Comparison of ENCODE assay signal across 8 cellular contexts in the genomic region with DNA sequence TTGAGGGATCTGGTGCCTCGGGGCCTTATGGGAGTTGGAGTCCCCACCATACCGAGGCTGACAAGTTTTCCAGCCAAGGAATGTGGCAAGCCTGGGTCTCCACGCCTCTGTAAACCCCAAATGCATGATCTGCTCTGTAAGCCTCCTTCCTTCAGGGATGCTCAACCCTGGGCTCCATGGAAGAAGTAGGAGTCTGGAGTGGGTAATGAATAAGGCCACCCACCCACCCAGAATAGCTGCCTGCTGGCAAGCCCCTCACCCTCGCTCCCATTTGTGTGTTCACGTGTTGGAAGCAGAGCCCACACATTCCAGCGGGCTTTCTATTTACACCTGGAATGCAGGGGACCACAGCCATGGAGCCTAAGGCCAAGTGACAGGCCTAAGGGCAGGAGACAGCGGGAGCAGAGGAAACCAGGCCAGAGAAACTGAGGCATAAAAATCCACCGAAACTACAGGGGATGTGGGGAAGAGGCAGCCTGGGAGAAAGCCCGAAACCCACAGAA. TPM values are rescaled to one million over a fixed set of nuclear protein-coding genes. Genes with fewer than 3 reads are reported as not detected.
DNase-seq lines count a peak whose midpoint lies in the region; ATAC-seq and TF ChIP-seq lines count a peak whose summit lies in the region.

No MANE protein-coding gene starts in this region.

- ATAC-seq in mucosa of descending colon = no peak

- H3K27me3 ChIP-seq in GM23248 (replicated peaks; ENCODE audit: insufficient read depth) (no peaks in the 10 kb centered on the region), SU-DHL-6 (ENCODE audit: low read length) (no peaks in the 10 kb centered on the region), sigmoid colon (no peaks in the 10 kb centered on the region)

- peak overlapping the region; percentile 85 for H3K27ac ChIP-seq in GM23248
- no peak overlapping the region for H3K27ac ChIP-seq in SU-DHL-6 (ENCODE audit: low read depth, low read length)
- peak overlapping the region; percentile 90 to 99 (median 98) for H3K27ac ChIP-seq in sigmoid colon

- H3K4me1 ChIP-seq in GM23248 (ENCODE audit: insufficient read depth) (peaks cover 34% of the 10 kb centered on the region), sigmoid colon (peaks cover 0 to 71% (median 64%) of the 10 kb centered on the region in 4 donors), mucosa of descending colon (ENCODE audit: low read depth) (peaks cover 36% of the 10 kb centered on the region)

- H2AFZ ChIP-seq in GM23248 (no peak overlapping the region), SU-DHL-6 (ENCODE audit: low read depth, low read length, severe bottlenecking) (no peak overlapping the region)

- DNase-seq in GM23248 = no peak
- DNase-seq in fibroblast of pulmonary artery (ENCODE audit: low read depth) = no peak
- DNase-seq in sigmoid colon = no peak
- no peak for DNase-seq in UCSD-AML1 (lab: John Stamatoyannopoulos, UW; ENCODE audit: unreplicated experiment)
- DNase-seq in mucosa of descending colon = no peak
- no peak for DNase-seq in EL
- no peak for DNase-seq in H4 (ENCODE audit: low spot score)

- TF ChIP-seq EP300 in sigmoid colon (IDR thresholded peaks at IDR 0.05) = no peak

- no peak for TF ChIP-seq POLR2A in sigmoid colon (IDR thresholded peaks at IDR 0.05)

- H3K9me2 ChIP-seq in GM23248 (ENCODE audit: insufficient read depth) (no peaks in the 10 kb centered on the region), SU-DHL-6 (replicated peaks; ENCODE audit: insufficient read depth, low read length) (no peaks in the 10 kb centered on the region)

- no peaks in the 10 kb centered on the region for H4K20me1 ChIP-seq in GM23248 (ENCODE audit: insufficient read depth)
- no peaks in the 10 kb centered on the region for H4K20me1 ChIP-seq in SU-DHL-6 (ENCODE audit: low read depth, low read length)

- TF ChIP-seq CTCF in SU-DHL-6 (IDR thresholded peaks at IDR 0.05; ENCODE audit: insufficient read depth, low read length, poor library complexity, severe bottlenecking) (no peak), fibroblast of pulmonary artery (IDR thresholded peaks at IDR 0.05; ENCODE audit: low read length, missing control alignments) (no peak), sigmoid colon (IDR thresholded peaks at IDR 0.05) (no peak), mucosa of descending colon (IDR thresholded peaks at IDR 0.05) (no peak)

- H3K9ac ChIP-seq in GM23248 (peak overlapping the region; percentile 47), SU-DHL-6 (ENCODE audit: low read length) (0 out of 2 replicates have a peak overlapping the region, but pooled peaks have one; percentile 15)

- intact Hi-C loops in sigmoid colon (cut with DNase I) (no loop called here), mucosa of descending colon (cut with DNase I, micrococcal nuclease) (no loop called here)

- peak overlapping the region; percentile 76 for H3K4me3 ChIP-seq in GM23248
- H3K4me3 ChIP-seq in SU-DHL-6 (ENCODE audit: insufficient read depth, low read length, poor library complexity, severe bottlenecking) = no peak overlapping the region
- H3K4me3 ChIP-seq in fibroblast of pulmonary artery (replicated peaks; ENCODE audit: low read depth, low read length) = peak overlapping the region; percentile 61
- H3K4me3 ChIP-seq in sigmoid colon = peak overlapping the region; percentile 38 to 67 (median 56)
- no peak overlapping the region for H3K4me3 ChIP-seq in mucosa of descending colon

- H3K36me3 ChIP-seq in GM23248 (ENCODE audit: low read depth) (no peaks in the 10 kb centered on the region), SU-DHL-6 (ENCODE audit: low read length) (no peaks in the 10 kb centered on the region), sigmoid colon (no peaks in the 10 kb centered on the region), mucosa of descending colon (ENCODE audit: low read depth) (no peaks in the 10 kb centered on the region)

- in situ Hi-C loops in GM23248 (cut with MboI) = no loop called here

- H3K79me2 ChIP-seq in GM23248 (ENCODE audit: insufficient read depth) = peaks cover 62% of the 10 kb centered on the region
- no peaks in the 10 kb centered on the region for H3K79me2 ChIP-seq in SU-DHL-6 (ENCODE audit: insufficient read depth, low read length)

- H3K4me2 ChIP-seq in GM23248 (ENCODE audit: unreplicated experiment) (peak overlapping the region; percentile 74), SU-DHL-6 (ENCODE audit: low read depth, low read length, poor library complexity, severe bottlenecking) (peak overlapping the region; percentile 67)

- H3K9me3 ChIP-seq in GM23248 (ENCODE audit: low read depth) (no peaks in the 10 kb centered on the region), SU-DHL-6 (ENCODE audit: insufficient read depth, low read length) (no peaks in the 10 kb centered on the region), sigmoid colon (no peaks in the 10 kb centered on the region), mucosa of descending colon (no peaks in the 10 kb centered on the region)

- WGBS in GM23248 (ENCODE audit: low coverage in 1 of 2, low lambda C conversion rate in 2 of 2, missing lambda C conversion rate in 2 of 2), 2 experiments = 7 to 8% methylated on average over 8 to 9 of the region's 9 CpGs
- 30 to 31% methylated on average over 9 of the region's 9 CpGs for WGBS in sigmoid colon, 2 donors

- H3F3A ChIP-seq in GM23248 (ENCODE audit: insufficient read depth) = peaks cover 15% of the 10 kb centered on the region
- H3F3A ChIP-seq in SU-DHL-6 (ENCODE audit: insufficient read depth) = peaks cover 5% of the 10 kb centered on the region; the same call in 1 of the 2 replicates

RNA-seq across cellular contexts. Expression of a gene that starts 4.4 kb away (rescaled TPM):
- 13.1 and 23.8 TPM in 2 replicates for total RNA-seq in GM23248 (2014; rRNA removed; shearing (Covaris generic))
- polyA plus RNA-seq in GM23248 (2016; fragmentation: Nextera tagmentation; extraction: Ambion mirVana) (1.3 and 1.9 TPM in 2 replicates), sigmoid colon (1 to 10 TPM; 1.6 to 8.3 (median 5.4) TPM)
- total RNA-seq in sigmoid colon (10 to 100 TPM; 14.6 to 27.4 (median 16.7) TPM), mucosa of descending colon (10 to 100 TPM in 1 of 3 donors, 1 to 10 TPM in 2; 4.1 to 34.5 (median 6.6) TPM)
- total RNA-seq in H4 (2014; rRNA removed; shearing (Covaris generic)) = 2.3 and 3.9 TPM in 2 replicates

RNA-seq across cellular contexts. Expression of a gene that starts 4.6 kb away (rescaled TPM):
- total RNA-seq in GM23248 (2014; rRNA removed; shearing (Covaris generic)) = 453 and 600 TPM in 2 replicates
- polyA plus RNA-seq in GM23248 (2016; fragmentation: Nextera tagmentation; extraction: Ambion mirVana) (386 and 441 TPM in 2 replicates), sigmoid colon (100 to 1,000 TPM; 211 to 587 (median 491) TPM)
- total RNA-seq in sigmoid colon (100 to 1,000 TPM; 311 to 569 (median 338) TPM), mucosa of descending colon (1,000 to 10,000 TPM in 1 of 3 donors, 100 to 1,000 TPM in 2; 729 to 1,007 (median 804) TPM)
- 118 and 161 TPM in 2 replicates for total RNA-seq in H4 (2014; rRNA removed; shearing (Covaris generic))

RNA-seq across cellular contexts. Expression of a gene that starts 19.1 kb away (rescaled TPM):
- total RNA-seq in GM23248 (2014; rRNA removed; shearing (Covaris generic)) = 41.2 and 45.8 TPM in 2 replicates
- 18.9 and 19.5 TPM in 2 replicates for polyA plus RNA-seq in GM23248 (2016; fragmentation: Nextera tagmentation; extraction: Ambion mirVana)
- 10 to 100 TPM; 36.4 to 56.2 (median 41.8) TPM for total RNA-seq in sigmoid colon
- 10 to 100 TPM; 12.0 to 30.7 (median 13.2) TPM for polyA plus RNA-seq in sigmoid colon
- total RNA-seq in mucosa of descending colon = 10 to 100 TPM; 33.4 to 52.0 (median 36.0) TPM
- 24.8 and 36.1 TPM in 2 replicates for total RNA-seq in H4 (2014; rRNA removed; shearing (Covaris generic))

RNA-seq across cellular contexts. Expression of a gene that starts 24.1 kb away (rescaled TPM):
- 32.0 and 42.6 TPM in 2 replicates for total RNA-seq in GM23248 (2014; rRNA removed; shearing (Covaris generic))
- polyA plus RNA-seq in GM23248 (2016; fragmentation: Nextera tagmentation; extraction: Ambion mirVana) (40.7 and 45.6 TPM in 2 replicates), sigmoid colon (10 to 100 TPM; 40.7 to 45.6 (median 45.1) TPM)
- total RNA-seq in sigmoid colon (10 to 100 TPM; 23.1 to 45.4 (median 35.4) TPM), mucosa of descending colon (10 to 100 TPM; 36.0 to 49.8 (median 36.8) TPM)
- 37.5 and 45.3 TPM in 2 replicates for total RNA-seq in H4 (2014; rRNA removed; shearing (Covaris generic))

RNA-seq across cellular contexts. Expression of a gene that starts 27.1 kb away (rescaled TPM):
- 152 and 355 TPM in 2 replicates for total RNA-seq in GM23248 (2014; rRNA removed; shearing (Covaris generic))
- polyA plus RNA-seq in GM23248 (2016; fragmentation: Nextera tagmentation; extraction: Ambion mirVana) (845 and 847 TPM in 2 replicates), sigmoid colon (1,000 to 10,000 TPM in 2 of 3 donors, 100 to 1,000 TPM in 1; 572 to 1,215 (median 1,036) TPM)
- total RNA-seq in sigmoid colon (100 to 1,000 TPM; 147 to 645 (median 552) TPM), mucosa of descending colon (100 to 1,000 TPM; 424 to 499 (median 484) TPM)
- total RNA-seq in H4 (2014; rRNA removed; shearing (Covaris generic)) = 396 and 471 TPM in 2 replicates

Comparison
In these comparisons a context has a peak if more than half of its experiments do, and no peak if none do; other contexts are left out.
1. H3K4me3 ChIP-seq: peak in GM23248 (single experiment), fibroblast of pulmonary artery (single experiment) and sigmoid colon (4 of 4); none in SU-DHL-6 (single experiment) and mucosa of descending colon (single experiment).